Comparison of ENCODE assay signal across 30 cellular contexts in the genomic region with DNA sequence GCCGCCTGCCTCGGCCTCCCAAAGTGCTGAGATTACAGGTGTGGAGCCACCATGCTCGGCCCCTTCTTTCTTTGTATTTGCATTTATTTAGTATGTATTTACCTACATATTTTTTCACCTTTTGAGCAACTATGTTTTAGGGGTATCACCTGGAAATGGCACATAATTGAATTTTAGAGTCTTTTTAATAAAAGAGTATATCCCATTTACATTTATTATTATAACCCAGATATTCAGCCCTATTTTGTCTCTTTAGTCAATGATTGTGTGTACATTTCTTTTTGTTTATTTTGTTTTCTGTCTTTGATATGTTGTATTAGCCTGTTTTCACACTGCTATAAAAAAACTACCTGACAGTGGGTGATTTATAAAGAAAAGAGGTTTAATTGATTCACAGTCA. TPM values are rescaled to one million over a fixed set of nuclear protein-coding genes. Genes with fewer than 3 reads are reported as not detected.
DNase-seq lines count a peak whose midpoint lies in the region; ATAC-seq, FAIRE-seq and TF ChIP-seq lines count a peak whose summit lies in the region.
"Had no signal": no experiment of that assay in that cellular context is flagged by ENCODE, and none has a peak within 500 bp of the region (broad histone marks: within the 10 kb centered on the region; RNA-seq: fewer than 3 reads in every experiment).

No MANE protein-coding gene starts in this region.

- peaks cover 10 to 25% of the 10 kb centered on the region in 2 experiments; a peak in 4 of 5 replicates for H3K27me3 ChIP-seq in K562 (ENCODE audit: control insufficient read depth in 2 of 2, insufficient read depth in 2 of 2, low read length in 2 of 2)
- H3K27me3 ChIP-seq: BE2C; BLaER1; BLaER1 treated with 17β-estradiol and CSF1 and Interleukin-3, amounts not matched to agents 10 nM and 100 nM had no signal

- H4K20me1 ChIP-seq in K562 (replicated peaks; ENCODE audit: control insufficient read depth, insufficient read depth, low read length) = no peaks in the 10 kb centered on the region; the same call in 1 of the 2 replicates
- H4K20me1 ChIP-seq: BLaER1; BLaER1 treated with 17β-estradiol and CSF1 and Interleukin-3, amounts not matched to agents 10 nM and 100 nM had no signal

- CTCF ChIA-PET in K562 (lab: Yijun Ruan, JAX; ENCODE audit: low intra/inter-chr PET ratio) = no interaction called here

- no peaks in the 10 kb centered on the region for H3K9me3 ChIP-seq in K562 (replicated peaks; ENCODE audit: control insufficient read depth, insufficient read depth, low read depth, low read length)
- H3K9me3 ChIP-seq: BE2C, Caco-2 had no signal

- H3K27ac ChIP-seq in K562 (ENCODE audit: extremely low read depth, low read depth, low read length) = no peak overlapping the region
- H3K27ac ChIP-seq: 22Rv1; A549; BLaER1; BLaER1 treated with 17β-estradiol and CSF1 and Interleukin-3, amounts not matched to agents 10 nM and 100 nM; C4-2B had no signal

- H3K9me1 ChIP-seq in K562 (ENCODE audit: control insufficient read depth, insufficient read depth, low read length) = no peaks in the 10 kb centered on the region

- no peak for TF ChIP-seq RAD21 in K562 (CRISPR knock-in tag; conservative IDR thresholded peaks at IDR 0.05 in 1 of 2, IDR thresholded peaks at IDR 0.05 in 1 of 2)

- no peak overlapping the region for H3K4me3 ChIP-seq in K562
- H3K4me3 ChIP-seq: A549; BLaER1; BLaER1 treated with 17β-estradiol and CSF1 and Interleukin-3, amounts not matched to agents 10 nM and 100 nM had no signal

- TF ChIP-seq EP300 in K562 (IDR thresholded peaks at IDR 0.05; ENCODE audit: low read length) = no peak

- no peak overlapping the region for H3K4me2 ChIP-seq in K562 (ENCODE audit: insufficient read depth, low read length)
- H3K4me2 ChIP-seq: A549; BLaER1; BLaER1 treated with 17β-estradiol and CSF1 and Interleukin-3, amounts not matched to agents 10 nM and 100 nM had no signal

- H3K79me2 ChIP-seq in K562 (ENCODE audit: control insufficient read depth, insufficient read depth, low read length) = no peaks in the 10 kb centered on the region

- no peak for ATAC-seq in K562
- ATAC-seq: A549; CD8-positive, alpha-beta T cell had no signal

- no peaks in the 10 kb centered on the region for H3K36me3 ChIP-seq in K562 (ENCODE audit: control insufficient read depth, insufficient read depth, low read length)
- H3K36me3 ChIP-seq: BE2C; BLaER1; BLaER1 treated with 17β-estradiol and CSF1 and Interleukin-3, amounts not matched to agents 10 nM and 100 nM had no signal

- intact Hi-C loops in K562 (cut with micrococcal nuclease) = no loop called here

- POLR2A ChIA-PET in K562 (lab: Yijun Ruan, JAX) = no interaction called here

- FAIRE-seq in K562 (lab: Jason Lieb, UNC) = no peak
- FAIRE-seq: A204.1, A549, D721Med had no signal

- in situ Hi-C loops in K562 (cut with MboI) = no loop called here

- no peak overlapping the region for H3K9ac ChIP-seq in K562 (ENCODE audit: insufficient read depth in 1 of 2, low read depth in 2 of 2, low read length in 2 of 2)
- H3K9ac ChIP-seq: BLaER1; BLaER1 treated with 17β-estradiol and CSF1 and Interleukin-3, amounts not matched to agents 10 nM and 100 nM had no signal

- H2AFZ ChIP-seq in K562 (ENCODE audit: low read depth, low read length) = no peak overlapping the region

- H3K4me1 ChIP-seq in K562 (replicated peaks in 1 of 2; ENCODE audit: control insufficient read depth in 2 of 2, insufficient read depth in 2 of 2, low read length in 2 of 2) = no peaks in the 10 kb centered on the region; a peak in 1 of 5 replicates
- H3K4me1 ChIP-seq: BE2C, BLaER1, Caco-2 had no signal

- 12% methylated on average over 3 of the region's 3 CpGs for WGBS in K562 (ENCODE audit: insufficient coverage, low coverage, missing lambda C conversion rate)

- TF ChIP-seq POLR2A in K562 (conservative IDR thresholded peaks at IDR 0.05) = no peak

- no peak for TF ChIP-seq CTCF in K562 (IDR thresholded peaks at IDR 0.05 in 2 of 3, conservative IDR thresholded peaks at IDR 0.05 in 1 of 3; ENCODE audit: insufficient read depth in 2 of 3, low read depth in 1 of 3, low read length in 3 of 3)

- BruUV-seq in K562 (replicated peaks; lab: Mats Ljungman, UMichigan) = no TSS peak

- DNase-seq in K562 (ENCODE audit: extremely low read depth in 1 of 4, low spot score in 3 of 4) = no peak
- no peak for DNase-seq in activated CD4-positive, alpha-beta T cell treated with anti-CD3 and anti-CD28 coated beads for 1 hour
- DNase-seq: 8988T; ACHN; AML-193; BE2C; C1 segment of cervical spinal cord; Caco-2; Calu3; CD4-positive, alpha-beta memory T cell; CD4-positive, alpha-beta T cell; CD4-positive, CD25-positive, alpha-beta regulatory T cell; CD8-positive, alpha-beta memory T cell; CD8-positive, alpha-beta T cell; COR-L47; DMS 273 treated with DMSO at 0.1 percent for 48 hours; DMS153; DMS53; DMS79; DMS79 treated with DMSO at 0.1 percent for 48 hours; DND-41; EL had no signal

TF ChIP-seq in K562, 482 proteins besides CTCF, POLR2A, EP300 and RAD21:
- no peak for TF ChIP-seq KAT7 (CRISPR knock-in tag; IDR thresholded peaks at IDR 0.05; ENCODE audit: borderline replicate concordance)
- TF ChIP-seq, protein P1, sequence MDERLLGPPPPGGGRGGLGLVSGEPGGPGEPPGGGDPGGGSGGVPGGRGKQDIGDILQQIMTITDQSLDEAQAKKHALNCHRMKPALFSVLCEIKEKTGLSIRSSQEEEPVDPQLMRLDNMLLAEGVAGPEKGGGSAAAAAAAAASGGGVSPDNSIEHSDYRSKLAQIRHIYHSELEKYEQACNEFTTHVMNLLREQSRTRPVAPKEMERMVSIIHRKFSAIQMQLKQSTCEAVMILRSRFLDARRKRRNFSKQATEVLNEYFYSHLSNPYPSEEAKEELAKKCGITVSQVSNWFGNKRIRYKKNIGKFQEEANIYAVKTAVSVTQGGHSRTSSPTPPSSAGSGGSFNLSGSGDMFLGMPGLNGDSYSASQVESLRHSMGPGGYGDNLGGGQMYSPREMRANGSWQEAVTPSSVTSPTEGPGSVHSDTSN (CRISPR knock-in tag; IDR thresholded peaks at IDR 0.05; ENCODE audit: low read depth) = no peak
- TF ChIP-seq, protein P1 (tag; conservative IDR thresholded peaks at IDR 0.05; ENCODE audit: low read depth) = no peak
- TF ChIP-seq ZNF354B (CRISPR knock-in tag; IDR thresholded peaks at IDR 0.05) = 0 out of 2 replicates have a peak, but pooled peaks have one; percentile 9
- peak; percentile 98 for TF ChIP-seq ZNF507 (tag; conservative IDR thresholded peaks at IDR 0.05)

RNA-seq across cellular contexts. Expression of a gene that starts 56.8 kb away (rescaled TPM):
- 9.3 and 33.6 TPM in 2 replicates for total RNA-seq in K562 (2011; cell fraction: chromatin; rRNA removed; ENCODE audit: low replicate concordance)
- 22.5 and 33.2 TPM in 2 replicates for total RNA-seq in K562 (2011; cell fraction: nucleolus; rRNA removed)
- 11.1 and 13.8 TPM in 2 replicates for total RNA-seq in K562 (2011; cell fraction: nucleoplasm; rRNA removed)
- total RNA-seq in K562 (2014; rRNA removed) = 7.7 and 11.4 TPM in 2 replicates
- total RNA-seq in K562 (2014; rRNA removed; fragmentation: Illumina TruSeq; extraction: Trizol) = 3.1 TPM in 2 replicates
- total RNA-seq in K562 (2015; rRNA removed; fragmentation: Illumina TruSeq; extraction: Trizol) = 2.2 and 3.8 TPM in 2 replicates
- 18.9 and 23.3 TPM in 2 replicates for total RNA-seq in K562 (2021)
- 16.7 and 19.7 TPM in 2 replicates for polyA plus RNA-seq in K562 (2011; rRNA removed)
- 16.2 and 30.6 TPM in 2 replicates for polyA plus RNA-seq in K562 (2011; cell fraction: cytosol; rRNA removed)
- polyA plus RNA-seq in K562 (2011; cell fraction: nucleus; rRNA removed) = 20.4 and 50.8 TPM in 2 replicates
- polyA plus RNA-seq in K562 (2012) = 6.0 and 6.3 TPM in 2 replicates
- polyA plus RNA-seq in K562 (2014; fragmentation: Illumina TruSeq; extraction: Trizol) = 3.0 and 6.5 TPM in 2 replicates
- polyA plus RNA-seq in K562 (2014; fragmentation: Nextera tagmentation; extraction: Ambion mirVana) = under 1 TPM; 0.04 to 0.13 TPM
- polyA plus RNA-seq in K562 (2014; rRNA removed) = 6.4 and 7.5 TPM in 2 replicates
- polyA minus RNA-seq in K562 (2011; rRNA and poly(A)+ RNA removed) = 10.3 and 15.0 TPM in 2 replicates
- 29.4 and 35.4 TPM in 2 replicates for polyA minus RNA-seq in K562 (2011; cell fraction: cytosol; rRNA and poly(A)+ RNA removed)
- 44.4 and 45.2 TPM in 2 replicates for polyA minus RNA-seq in K562 (2011; cell fraction: nucleus; rRNA and poly(A)+ RNA removed)
- polyA plus RNA-seq: CD14-positive monocyte had no signal
